ENCODE assay signal across 15 cellular contexts in the genomic region with DNA sequence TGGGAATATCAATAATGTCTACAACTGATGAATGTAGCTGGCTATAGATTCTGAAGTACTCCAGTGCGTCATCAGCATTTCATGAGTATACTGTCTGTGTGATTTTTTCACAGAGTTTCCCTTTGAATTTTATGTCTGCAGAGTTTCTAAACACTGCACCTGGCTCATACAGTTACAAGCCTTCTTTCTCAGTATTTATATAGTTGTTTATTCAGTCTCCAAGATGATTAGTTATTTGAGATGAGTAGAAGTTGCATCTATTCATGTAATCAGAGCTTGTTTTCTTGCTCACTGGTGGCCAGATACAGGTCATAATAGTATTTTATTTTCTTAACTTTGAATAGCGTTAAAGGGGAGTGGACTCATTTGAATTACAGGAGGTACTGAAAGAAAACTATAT.
A peak's percentile ranks its signal among the peaks of the same experiment; 100 is the strongest.
DNase-seq lines count a peak whose midpoint lies in the region; ATAC-seq and TF ChIP-seq lines count a peak whose summit lies in the region.
"Had no signal": no experiment of that assay in that cellular context is flagged by ENCODE, and none has a peak within 500 bp of the region (broad histone marks: within the 10 kb centered on the region; RNA-seq: fewer than 3 reads in every experiment).

No MANE protein-coding gene starts in this region.

- WGBS in gastroesophageal sphincter (ENCODE audit: low coverage in 1 of 2), 2 donors = 38 to 67% methylated on average over 1 to 2 of the region's 2 CpGs
- WGBS in sigmoid colon, 2 donors = 86 to 93% methylated on average over 2 of the region's 2 CpGs

- TF ChIP-seq CTCF in HEK293 (tag by site-specific recombination; IDR thresholded peaks at IDR 0.05) (no peak), gastroesophageal sphincter (IDR thresholded peaks at IDR 0.05) (no peak), sigmoid colon (IDR thresholded peaks at IDR 0.05) (no peak)
- no peak for TF ChIP-seq CTCF in CD4-positive, alpha-beta T cell (IDR thresholded peaks at IDR 0.05)

- no peaks in the 10 kb centered on the region for H3K9me3 ChIP-seq in HEK293 (ENCODE audit: control insufficient read depth, insufficient read depth, low read depth, low read length)
- no peaks in the 10 kb centered on the region for H3K9me3 ChIP-seq in gastroesophageal sphincter
- H3K9me3 ChIP-seq in sigmoid colon = no peaks in the 10 kb centered on the region
- no peaks in the 10 kb centered on the region for H3K9me3 ChIP-seq in CD4-positive, alpha-beta T cell (ENCODE audit: control insufficient read depth, low read length)
- H3K9me3 ChIP-seq: HAP-1 had no signal

- H3K36me3 ChIP-seq in HEK293 (ENCODE audit: control insufficient read depth in 2 of 2, insufficient read depth in 1 of 2, low read length in 2 of 2) (no peaks in the 10 kb centered on the region), gastroesophageal sphincter (no peaks in the 10 kb centered on the region), sigmoid colon (no peaks in the 10 kb centered on the region)
- H3K36me3 ChIP-seq: HAP-1 had no signal

- POLR2A ChIA-PET in HEK293 (lab: Yijun Ruan, JAX) = no interaction called here
- POLR2A ChIA-PET in activated CD4-positive, alpha-beta memory T cell treated with anti-CD3 and anti-CD28 coated beads, Interleukin-2, amount 10 ng/mL, durations not matched to agents 7 days and 5 days (lab: Charles Lee) = no interaction called here
- POLR2A ChIA-PET in CD4-positive, alpha-beta T cell (lab: Charles Lee) = no interaction called here

- H3K27ac Mint-ChIP-seq in activated CD4-positive, alpha-beta memory T cell treated with anti-CD3 and anti-CD28 coated beads, Interleukin-2, amount 10 ng/mL, durations not matched to agents 7 days and 5 days = no peak overlapping the region
- no peak overlapping the region for H3K27ac Mint-ChIP-seq in CD4-positive, alpha-beta T cell
- H3K27ac Mint-ChIP-seq: activated CD8-positive, alpha-beta T cell treated with anti-CD3 and anti-CD28 coated beads for 36 hours; memory B cell had no signal

- intact Hi-C loops in sigmoid colon (cut with DNase I) = no loop called here
- intact Hi-C loops in CD4-positive, alpha-beta T cell (cut with DNase I, micrococcal nuclease) = no loop called here

- no peaks in the 10 kb centered on the region for H3K27me3 ChIP-seq in gastroesophageal sphincter
- no peaks in the 10 kb centered on the region for H3K27me3 ChIP-seq in sigmoid colon
- H3K27me3 ChIP-seq in CD4-positive, alpha-beta T cell (ENCODE audit: control insufficient read depth, insufficient read depth, low read length) = no peaks in the 10 kb centered on the region

- H3K27ac ChIP-seq in HEK293 (ENCODE audit: extremely low read depth, low read depth, low read length) (peak overlapping the region; percentile 39), gastroesophageal sphincter (peak overlapping the region; percentile 55 to 91 (median 79)), sigmoid colon (peak overlapping the region; percentile 55 to 90 (median 85))
- H3K27ac ChIP-seq in CD4-positive, alpha-beta T cell (ENCODE audit: low read depth, low read length) = no peak overlapping the region

- TF ChIP-seq EP300 in gastroesophageal sphincter (IDR thresholded peaks at IDR 0.05) (no peak), sigmoid colon (IDR thresholded peaks at IDR 0.05) (peak in 2 of 4 donors; percentile 47 to 52)

- ATAC-seq in gastroesophageal sphincter = no peak
- no peak for ATAC-seq in CD4-positive, alpha-beta T cell (ENCODE audit: poor library complexity)
- ATAC-seq: activated CD8-positive, alpha-beta T cell treated with anti-CD3 and anti-CD28 coated beads for 36 hours; stimulated activated effector memory CD8-positive, alpha-beta T cell treated with anti-CD3 and anti-CD28 coated beads, Interleukin-12 subunit alpha, Interleukin-12 subunit beta, amount 100 ng/mL, for 72 hours had no signal

- H3K4me1 ChIP-seq in HEK293 (ENCODE audit: control insufficient read depth, insufficient read depth, low read length) = peaks cover 22% of the 10 kb centered on the region
- H3K4me1 ChIP-seq in gastroesophageal sphincter = peaks cover 10 to 69% (median 27%) of the 10 kb centered on the region in 3 donors
- peaks cover 0 to 83% (median 54%) of the 10 kb centered on the region in 4 donors for H3K4me1 ChIP-seq in sigmoid colon

- H3K4me3 Mint-ChIP-seq in activated CD4-positive, alpha-beta memory T cell treated with anti-CD3 and anti-CD28 coated beads, Interleukin-2, amount 10 ng/mL, durations not matched to agents 7 days and 5 days = no peak overlapping the region
- no peak overlapping the region for H3K4me3 Mint-ChIP-seq in CD4-positive, alpha-beta T cell
- H3K4me3 Mint-ChIP-seq: activated CD8-positive, alpha-beta T cell treated with anti-CD3 and anti-CD28 coated beads for 36 hours; memory B cell; stimulated activated effector memory CD8-positive, alpha-beta T cell treated with anti-CD3 and anti-CD28 coated beads, Interleukin-12 subunit alpha, Interleukin-12 subunit beta, amount 100 ng/mL, for 72 hours had no signal

- no peak for TF ChIP-seq POLR2A in gastroesophageal sphincter (IDR thresholded peaks at IDR 0.05)
- TF ChIP-seq POLR2A in sigmoid colon (IDR thresholded peaks at IDR 0.05) = no peak

- CTCF ChIA-PET in HEK293 (lab: Yijun Ruan, JAX) = no interaction called here
- CTCF ChIA-PET in activated CD4-positive, alpha-beta memory T cell treated with anti-CD3 and anti-CD28 coated beads, Interleukin-2, amount 10 ng/mL, durations not matched to agents 7 days and 5 days (lab: Charles Lee) = no interaction called here
- CTCF ChIA-PET in CD4-positive, alpha-beta T cell (lab: Charles Lee) = no interaction called here

- no peaks in the 10 kb centered on the region for H3K36me3 Mint-ChIP-seq in activated CD4-positive, alpha-beta memory T cell treated with anti-CD3 and anti-CD28 coated beads, Interleukin-2, amount 10 ng/mL, durations not matched to agents 7 days and 5 days (ENCODE audit: low read depth)
- H3K36me3 Mint-ChIP-seq in CD4-positive, alpha-beta T cell (ENCODE audit: low read depth) = no peaks in the 10 kb centered on the region
- H3K36me3 Mint-ChIP-seq: stimulated activated effector memory CD8-positive, alpha-beta T cell treated with anti-CD3 and anti-CD28 coated beads, Interleukin-12 subunit alpha, Interleukin-12 subunit beta, amount 100 ng/mL, for 72 hours had no signal

- DNase-seq in NCI-H526 treated with DMSO at 0.1 percent for 48 hours (lab: John Stamatoyannopoulos, UW) (peak; percentile 55), sigmoid colon (no peak), NCI-H524 (lab: John Stamatoyannopoulos, UW) (no peak)
- no peak for DNase-seq in activated CD4-positive, alpha-beta memory T cell treated with anti-CD3 and anti-CD28 coated beads, Interleukin-2, amount 10 ng/mL, durations not matched to agents 7 days and 5 days
- DNase-seq in CD4-positive, alpha-beta T cell = no peak
- DNase-seq: activated CD8-positive, alpha-beta T cell treated with anti-CD3 and anti-CD28 coated beads for 36 hours; MV-4-11; NCI-H82; nucleus accumbens; small intestine had no signal

- H3K4me3 ChIP-seq in HEK293 (ENCODE audit: low read depth, low read length) = no peak overlapping the region
- H3K4me3 ChIP-seq in gastroesophageal sphincter = no peak overlapping the region
- no peak overlapping the region for H3K4me3 ChIP-seq in sigmoid colon
- H3K4me3 ChIP-seq: HAP-1 had no signal

- no peaks in the 10 kb centered on the region for H3K4me1 Mint-ChIP-seq in activated CD4-positive, alpha-beta memory T cell treated with anti-CD3 and anti-CD28 coated beads, Interleukin-2, amount 10 ng/mL, durations not matched to agents 7 days and 5 days
- peaks cover 5% of the 10 kb centered on the region for H3K4me1 Mint-ChIP-seq in CD4-positive, alpha-beta T cell (ENCODE audit: low read depth)
- H3K4me1 Mint-ChIP-seq: stimulated activated effector memory CD8-positive, alpha-beta T cell treated with anti-CD3 and anti-CD28 coated beads, Interleukin-12 subunit alpha, Interleukin-12 subunit beta, amount 100 ng/mL, for 72 hours had no signal

- H3K27me3 Mint-ChIP-seq in activated CD4-positive, alpha-beta memory T cell treated with anti-CD3 and anti-CD28 coated beads, Interleukin-2, amount 10 ng/mL, durations not matched to agents 7 days and 5 days = no peaks in the 10 kb centered on the region
- no peaks in the 10 kb centered on the region for H3K27me3 Mint-ChIP-seq in CD4-positive, alpha-beta T cell
- H3K27me3 Mint-ChIP-seq: activated CD8-positive, alpha-beta T cell treated with anti-CD3 and anti-CD28 coated beads for 36 hours; memory B cell had no signal

- H3K9me3 Mint-ChIP-seq in activated CD4-positive, alpha-beta memory T cell treated with anti-CD3 and anti-CD28 coated beads, Interleukin-2, amount 10 ng/mL, durations not matched to agents 7 days and 5 days = no peaks in the 10 kb centered on the region
- H3K9me3 Mint-ChIP-seq in CD4-positive, alpha-beta T cell = no peaks in the 10 kb centered on the region
- H3K9me3 Mint-ChIP-seq: activated CD8-positive, alpha-beta T cell treated with anti-CD3 and anti-CD28 coated beads for 36 hours; memory B cell; stimulated activated effector memory CD8-positive, alpha-beta T cell treated with anti-CD3 and anti-CD28 coated beads, Interleukin-12 subunit alpha, Interleukin-12 subunit beta, amount 100 ng/mL, for 72 hours had no signal

TF ChIP-seq in HEK293, 187 proteins besides CTCF, POLR2A, EP300 and RAD21 (continues in another document):
- TF ChIP-seq ZBTB8A (tag by site-specific recombination; IDR thresholded peaks at IDR 0.05) = no peak
- TF ChIP-seq ZNF791 (tag by site-specific recombination; IDR thresholded peaks at IDR 0.05) = no peak
- TF ChIP-seq, protein P1, sequence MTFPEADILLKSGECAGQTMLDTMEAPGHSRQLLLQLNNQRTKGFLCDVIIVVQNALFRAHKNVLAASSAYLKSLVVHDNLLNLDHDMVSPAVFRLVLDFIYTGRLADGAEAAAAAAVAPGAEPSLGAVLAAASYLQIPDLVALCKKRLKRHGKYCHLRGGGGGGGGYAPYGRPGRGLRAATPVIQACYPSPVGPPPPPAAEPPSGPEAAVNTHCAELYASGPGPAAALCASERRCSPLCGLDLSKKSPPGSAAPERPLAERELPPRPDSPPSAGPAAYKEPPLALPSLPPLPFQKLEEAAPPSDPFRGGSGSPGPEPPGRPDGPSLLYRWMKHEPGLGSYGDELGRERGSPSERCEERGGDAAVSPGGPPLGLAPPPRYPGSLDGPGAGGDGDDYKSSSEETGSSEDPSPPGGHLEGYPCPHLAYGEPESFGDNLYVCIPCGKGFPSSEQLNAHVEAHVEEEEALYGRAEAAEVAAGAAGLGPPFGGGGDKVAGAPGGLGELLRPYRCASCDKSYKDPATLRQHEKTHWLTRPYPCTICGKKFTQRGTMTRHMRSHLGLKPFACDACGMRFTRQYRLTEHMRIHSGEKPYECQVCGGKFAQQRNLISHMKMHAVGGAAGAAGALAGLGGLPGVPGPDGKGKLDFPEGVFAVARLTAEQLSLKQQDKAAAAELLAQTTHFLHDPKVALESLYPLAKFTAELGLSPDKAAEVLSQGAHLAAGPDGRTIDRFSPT (tag by site-specific recombination; IDR thresholded peaks at IDR 0.05) = no peak
- no peak for TF ChIP-seq ZNF133 (tag by site-specific recombination; IDR thresholded peaks at IDR 0.05)
- no peak for TF ChIP-seq ZBTB1 (tag by site-specific recombination; IDR thresholded peaks at IDR 0.05)
